1 cellular context compared by ENCODE assay signal in the genomic region with DNA sequence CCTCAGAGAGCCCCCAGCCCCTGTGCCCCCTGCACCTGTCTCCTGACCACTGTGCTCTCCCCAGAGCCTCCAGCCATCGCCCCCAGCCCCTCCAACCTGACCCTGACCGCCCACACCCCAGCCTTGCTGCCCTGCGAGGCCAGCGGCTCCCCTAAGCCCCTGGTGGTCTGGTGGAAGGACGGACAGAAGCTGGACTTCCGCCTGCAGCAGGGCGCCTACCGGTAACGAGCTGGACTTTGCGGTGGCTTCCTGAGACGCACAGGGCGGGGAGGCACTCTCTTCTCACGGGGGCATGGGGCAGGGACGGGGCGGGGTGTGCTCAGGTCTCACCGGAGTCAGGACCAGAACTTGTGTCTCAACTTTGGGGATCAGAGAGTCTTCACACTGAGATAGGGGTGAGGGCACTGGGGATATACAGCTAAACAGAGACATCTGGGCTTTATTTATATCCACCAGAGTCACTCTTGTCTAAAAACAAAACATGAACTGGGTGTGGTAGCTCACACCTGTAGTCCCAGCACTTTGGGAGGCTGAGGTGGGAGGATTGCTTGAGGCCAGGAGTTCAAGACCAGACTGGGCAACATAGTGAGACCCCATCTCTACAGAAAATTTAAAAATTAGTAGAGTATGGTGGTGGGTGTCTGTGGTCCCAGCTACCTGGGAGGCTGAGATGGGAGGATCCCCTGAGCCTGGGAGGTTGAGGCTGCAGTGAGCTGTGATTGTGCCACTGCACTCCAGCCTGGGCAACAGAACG.
TF ChIP-seq lines count a peak whose summit lies in the region.

No MANE protein-coding gene starts in this region.

TF ChIP-seq in HepG2, 621 proteins besides CTCF, POLR2A, EP300 and RAD21:
- TF ChIP-seq GABPA (IDR thresholded peaks at IDR 0.05; ENCODE audit: low read depth, low read length) (0 out of 2 replicates have a peak, but pooled peaks have one; percentile 22), GABPA (CRISPR knock-in tag; IDR thresholded peaks at IDR 0.05; ENCODE audit: low read depth) (0 out of 2 replicates have a peak, but pooled peaks have one; percentile 12), MIXL1 (CRISPR knock-in tag; IDR thresholded peaks at IDR 0.05) (no peak), MXD1 (CRISPR knock-in tag; IDR thresholded peaks at IDR 0.05) (no peak), ZNF18 (CRISPR knock-in tag; IDR thresholded peaks at IDR 0.05; ENCODE audit: insufficient replicate concordance) (no peak), ZNF589 (CRISPR knock-in tag; conservative IDR thresholded peaks at IDR 0.05) (no peak), CREM (IDR thresholded peaks at IDR 0.05) (no peak), CREM (CRISPR knock-in tag; IDR thresholded peaks at IDR 0.05) (no peak), GFI1 (CRISPR knock-in tag; IDR thresholded peaks at IDR 0.05; ENCODE audit: borderline replicate concordance) (no peak), RBM22 (optimal IDR thresholded peaks at IDR 0.05; ENCODE audit: low read length) (no peak), SNRNP70 (IDR thresholded peaks at IDR 0.05; ENCODE audit: low read depth, low read length) (no peak), EZH2 (conservative IDR thresholded peaks at IDR 0.05; ENCODE audit: low read depth, low read length) (no peak), ZNF770 (CRISPR knock-in tag; IDR thresholded peaks at IDR 0.05) (0 out of 2 replicates have a peak, but pooled peaks have one; percentile 27), ZNF484 (CRISPR knock-in tag; IDR thresholded peaks at IDR 0.05; ENCODE audit: borderline replicate concordance, low read depth) (no peak), GABPB1 (CRISPR knock-in tag; IDR thresholded peaks at IDR 0.05) (peak; percentile 46), ZNF121 (CRISPR knock-in tag; IDR thresholded peaks at IDR 0.05) (peak; percentile 76), ZNF552 (CRISPR knock-in tag; IDR thresholded peaks at IDR 0.05; ENCODE audit: borderline replicate concordance) (no peak)
- TF ChIP-seq, protein P1, sequence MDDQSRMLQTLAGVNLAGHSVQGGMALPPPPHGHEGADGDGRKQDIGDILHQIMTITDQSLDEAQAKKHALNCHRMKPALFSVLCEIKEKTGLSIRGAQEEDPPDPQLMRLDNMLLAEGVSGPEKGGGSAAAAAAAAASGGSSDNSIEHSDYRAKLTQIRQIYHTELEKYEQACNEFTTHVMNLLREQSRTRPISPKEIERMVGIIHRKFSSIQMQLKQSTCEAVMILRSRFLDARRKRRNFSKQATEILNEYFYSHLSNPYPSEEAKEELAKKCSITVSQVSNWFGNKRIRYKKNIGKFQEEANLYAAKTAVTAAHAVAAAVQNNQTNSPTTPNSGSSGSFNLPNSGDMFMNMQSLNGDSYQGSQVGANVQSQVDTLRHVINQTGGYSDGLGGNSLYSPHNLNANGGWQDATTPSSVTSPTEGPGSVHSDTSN (CRISPR knock-in tag; IDR thresholded peaks at IDR 0.05; ENCODE audit: borderline replicate concordance), result no peak
- TF ChIP-seq, protein P2, sequence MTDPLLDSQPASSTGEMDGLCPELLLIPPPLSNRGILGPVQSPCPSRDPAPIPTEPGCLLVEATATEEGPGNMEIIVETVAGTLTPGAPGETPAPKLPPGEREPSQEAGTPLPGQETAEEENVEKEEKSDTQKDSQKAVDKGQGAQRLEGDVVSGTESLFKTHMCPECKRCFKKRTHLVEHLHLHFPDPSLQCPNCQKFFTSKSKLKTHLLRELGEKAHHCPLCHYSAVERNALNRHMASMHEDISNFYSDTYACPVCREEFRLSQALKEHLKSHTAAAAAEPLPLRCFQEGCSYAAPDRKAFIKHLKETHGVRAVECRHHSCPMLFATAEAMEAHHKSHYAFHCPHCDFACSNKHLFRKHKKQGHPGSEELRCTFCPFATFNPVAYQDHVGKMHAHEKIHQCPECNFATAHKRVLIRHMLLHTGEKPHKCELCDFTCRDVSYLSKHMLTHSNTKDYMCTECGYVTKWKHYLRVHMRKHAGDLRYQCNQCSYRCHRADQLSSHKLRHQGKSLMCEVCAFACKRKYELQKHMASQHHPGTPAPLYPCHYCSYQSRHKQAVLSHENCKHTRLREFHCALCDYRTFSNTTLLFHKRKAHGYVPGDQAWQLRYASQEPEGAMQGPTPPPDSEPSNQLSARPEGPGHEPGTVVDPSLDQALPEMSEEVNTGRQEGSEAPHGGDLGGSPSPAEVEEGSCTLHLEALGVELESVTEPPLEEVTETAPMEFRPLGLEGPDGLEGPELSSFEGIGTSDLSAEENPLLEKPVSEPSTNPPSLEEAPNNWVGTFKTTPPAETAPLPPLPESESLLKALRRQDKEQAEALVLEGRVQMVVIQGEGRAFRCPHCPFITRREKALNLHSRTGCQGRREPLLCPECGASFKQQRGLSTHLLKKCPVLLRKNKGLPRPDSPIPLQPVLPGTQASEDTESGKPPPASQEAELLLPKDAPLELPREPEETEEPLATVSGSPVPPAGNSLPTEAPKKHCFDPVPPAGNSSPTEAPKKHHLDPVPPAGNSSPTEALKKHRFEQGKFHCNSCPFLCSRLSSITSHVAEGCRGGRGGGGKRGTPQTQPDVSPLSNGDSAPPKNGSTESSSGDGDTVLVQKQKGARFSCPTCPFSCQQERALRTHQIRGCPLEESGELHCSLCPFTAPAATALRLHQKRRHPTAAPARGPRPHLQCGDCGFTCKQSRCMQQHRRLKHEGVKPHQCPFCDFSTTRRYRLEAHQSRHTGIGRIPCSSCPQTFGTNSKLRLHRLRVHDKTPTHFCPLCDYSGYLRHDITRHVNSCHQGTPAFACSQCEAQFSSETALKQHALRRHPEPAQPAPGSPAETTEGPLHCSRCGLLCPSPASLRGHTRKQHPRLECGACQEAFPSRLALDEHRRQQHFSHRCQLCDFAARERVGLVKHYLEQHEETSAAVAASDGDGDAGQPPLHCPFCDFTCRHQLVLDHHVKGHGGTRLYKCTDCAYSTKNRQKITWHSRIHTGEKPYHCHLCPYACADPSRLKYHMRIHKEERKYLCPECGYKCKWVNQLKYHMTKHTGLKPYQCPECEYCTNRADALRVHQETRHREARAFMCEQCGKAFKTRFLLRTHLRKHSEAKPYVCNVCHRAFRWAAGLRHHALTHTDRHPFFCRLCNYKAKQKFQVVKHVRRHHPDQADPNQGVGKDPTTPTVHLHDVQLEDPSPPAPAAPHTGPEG (CRISPR knock-in tag; IDR thresholded peaks at IDR 0.05), result no peak
- TF ChIP-seq, protein P3, sequence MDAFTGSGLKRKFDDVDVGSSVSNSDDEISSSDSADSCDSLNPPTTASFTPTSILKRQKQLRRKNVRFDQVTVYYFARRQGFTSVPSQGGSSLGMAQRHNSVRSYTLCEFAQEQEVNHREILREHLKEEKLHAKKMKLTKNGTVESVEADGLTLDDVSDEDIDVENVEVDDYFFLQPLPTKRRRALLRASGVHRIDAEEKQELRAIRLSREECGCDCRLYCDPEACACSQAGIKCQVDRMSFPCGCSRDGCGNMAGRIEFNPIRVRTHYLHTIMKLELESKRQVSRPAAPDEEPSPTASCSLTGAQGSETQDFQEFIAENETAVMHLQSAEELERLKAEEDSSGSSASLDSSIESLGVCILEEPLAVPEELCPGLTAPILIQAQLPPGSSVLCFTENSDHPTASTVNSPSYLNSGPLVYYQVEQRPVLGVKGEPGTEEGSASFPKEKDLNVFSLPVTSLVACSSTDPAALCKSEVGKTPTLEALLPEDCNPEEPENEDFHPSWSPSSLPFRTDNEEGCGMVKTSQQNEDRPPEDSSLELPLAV (CRISPR knock-in tag; conservative IDR thresholded peaks at IDR 0.05; ENCODE audit: low read depth), result no peak
- TF ChIP-seq, protein P4, sequence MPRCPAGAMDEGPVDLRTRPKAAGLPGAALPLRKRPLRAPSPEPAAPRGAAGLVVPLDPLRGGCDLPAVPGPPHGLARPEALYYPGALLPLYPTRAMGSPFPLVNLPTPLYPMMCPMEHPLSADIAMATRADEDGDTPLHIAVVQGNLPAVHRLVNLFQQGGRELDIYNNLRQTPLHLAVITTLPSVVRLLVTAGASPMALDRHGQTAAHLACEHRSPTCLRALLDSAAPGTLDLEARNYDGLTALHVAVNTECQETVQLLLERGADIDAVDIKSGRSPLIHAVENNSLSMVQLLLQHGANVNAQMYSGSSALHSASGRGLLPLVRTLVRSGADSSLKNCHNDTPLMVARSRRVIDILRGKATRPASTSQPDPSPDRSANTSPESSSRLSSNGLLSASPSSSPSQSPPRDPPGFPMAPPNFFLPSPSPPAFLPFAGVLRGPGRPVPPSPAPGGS (CRISPR knock-in tag; IDR thresholded peaks at IDR 0.05), result no peak
